12 cellular contexts compared by ENCODE assay signal in the genomic region with DNA sequence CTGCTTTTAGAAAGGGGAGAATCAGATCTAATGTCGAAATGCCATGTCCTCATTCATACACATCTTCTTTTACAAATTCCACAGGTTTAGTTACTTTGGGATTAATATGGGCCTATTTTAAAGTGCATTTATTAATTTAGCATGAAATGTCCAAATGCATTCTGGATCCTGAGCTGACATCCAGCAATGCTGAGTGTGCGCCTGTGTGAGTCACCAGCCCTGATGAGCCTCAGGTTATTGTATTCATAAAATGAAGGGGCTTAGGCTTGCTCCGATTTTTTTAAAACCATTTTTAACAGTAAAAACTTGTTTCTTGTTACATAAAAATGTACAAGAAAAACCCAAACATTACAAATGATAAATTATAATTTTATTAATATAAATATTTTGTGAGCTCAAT.
DNase-seq lines count a peak whose midpoint lies in the region; ATAC-seq and TF ChIP-seq lines count a peak whose summit lies in the region.
"Had no signal": no experiment of that assay in that cellular context is flagged by ENCODE, and none has a peak within 500 bp of the region (broad histone marks: within the 10 kb centered on the region; RNA-seq: fewer than 3 reads in every experiment).

No MANE protein-coding gene starts in this region.

- no peaks in the 10 kb centered on the region for H4K20me1 ChIP-seq in PC-3 (ENCODE audit: low read length)

- H2AFZ ChIP-seq in PC-3 (ENCODE audit: low read length) = peak overlapping the region; percentile 25; the same call in 1 of the 2 replicates
- H2AFZ ChIP-seq: GM23248 had no signal

- no peak overlapping the region for H3K27ac ChIP-seq in PC-3 (ENCODE audit: low read length)
- H3K27ac ChIP-seq: GM23248 had no signal

- H3K27me3 ChIP-seq in PC-3 (ENCODE audit: low read length) = no peaks in the 10 kb centered on the region

- no peak for TF ChIP-seq CTCF in PC-3 (conservative IDR thresholded peaks at IDR 0.05; ENCODE audit: low read depth, low read length)

- no peaks in the 10 kb centered on the region for H3K36me3 ChIP-seq in PC-3 (ENCODE audit: low read depth, low read length)

- no peaks in the 10 kb centered on the region for H3F3A ChIP-seq in PC-3 (ENCODE audit: low read length, unreplicated experiment)

- no peaks in the 10 kb centered on the region for H3K79me2 ChIP-seq in PC-3 (ENCODE audit: low read length)

- no peak overlapping the region for H3K4me3 ChIP-seq in PC-3 (ENCODE audit: low read length)
- H3K4me3 ChIP-seq: GM23248 had no signal

- no peaks in the 10 kb centered on the region for H3K9me3 ChIP-seq in PC-3 (ENCODE audit: low read length)
- H3K9me3 ChIP-seq: Caco-2 had no signal

- ATAC-seq in PC-3 = peak; percentile 80
- ATAC-seq: HCT116 had no signal

- H3K9me2 ChIP-seq in PC-3 (replicated peaks; ENCODE audit: low read length) = no peaks in the 10 kb centered on the region

- peak; percentile 68 for DNase-seq in NCI-H748 (lab: John Stamatoyannopoulos, UW; ENCODE audit: unreplicated experiment)
- no peak for DNase-seq in NCI-H748 treated with DMSO at 0.1 percent for 48 hours (lab: John Stamatoyannopoulos, UW)
- peak; percentile 85 for DNase-seq in DMS79 treated with DMSO at 0.1 percent for 48 hours (lab: John Stamatoyannopoulos, UW)
- DNase-seq in PC-3 = peak; percentile 39
- DNase-seq in occipital lobe (lab: John Stamatoyannopoulos, UW) = no peak
- no peak for DNase-seq in head of caudate nucleus
- DNase-seq in NCI-H2107 (lab: John Stamatoyannopoulos, UW) = no peak
- DNase-seq: C1 segment of cervical spinal cord; Caco-2; CD4-positive, alpha-beta memory T cell; GM23248 had no signal

- peaks cover 7% of the 10 kb centered on the region; the same call in 1 of the 2 replicates for H3K4me1 ChIP-seq in PC-3 (ENCODE audit: insufficient read depth, low read length)
- H3K4me1 ChIP-seq: Caco-2 had no signal

- H3K9ac ChIP-seq in PC-3 (ENCODE audit: low read length) = no peak overlapping the region
- H3K9ac ChIP-seq: GM23248 had no signal

- intact Hi-C loops in PC-3 (cut with micrococcal nuclease) (no loop called here), head of caudate nucleus (cut with DNase I) (loop anchor here (5.0 kb wide), 1 partner anchor 123 kb away; no protein-coding TSS in a partner anchor)

- no TSS peak for BruUV-seq in PC-3 (replicated peaks; lab: Mats Ljungman, UMichigan)

- H3K4me2 ChIP-seq in PC-3 (ENCODE audit: low read length) = no peak overlapping the region

- CTCF ChIA-PET in PC-3 (lab: Charles Lee) = interaction anchor here (0.6 kb wide), 1 partner anchor 105 kb away, joined by 3 read pairs; no protein-coding TSS in a partner anchor

- POLR2A ChIA-PET in PC-3 (lab: Charles Lee; ENCODE audit: unreplicated experiment) = interaction anchor here (0.7 kb wide), 1 partner anchor 123 kb away, joined by 4 read pairs; no protein-coding TSS in a partner anchor

Comparison
In these comparisons a context has a peak if more than half of its experiments do, and no peak if none do; other contexts are left out.
1. DNase-seq: peak in NCI-H748 (single experiment), DMS79 treated with DMSO at 0.1 percent for 48 hours (single experiment) and PC-3 (single experiment); none in NCI-H748 treated with DMSO at 0.1 percent for 48 hours (single experiment), occipital lobe (single experiment), head of caudate nucleus (0 of 42) and NCI-H2107 (single experiment).